22 cellular contexts compared by ENCODE assay signal in genomic region chr7:96418600-96418999, GRCh38.
"Had no signal": no experiment of that assay in that cellular context is flagged by ENCODE, and none has a peak within 500 bp of the region (broad histone marks: within the 10 kb centered on the region; RNA-seq: fewer than 3 reads in every experiment).

No MANE protein-coding gene starts in this region.

- H3K9me3 ChIP-seq: breast epithelium, colonic mucosa had no signal

- DNase-seq: activated CD4-positive, alpha-beta T cell treated with anti-CD3 and anti-CD28 coated beads for 48 hours; activated CD4-positive, alpha-beta T cell treated with anti-CD3 and anti-CD28 coated beads, Interleukin-2, amount 50 U/mL, for 4 hours; activated CD4-positive, CD25-positive, alpha-beta regulatory T cell treated with anti-CD3 and anti-CD28 coated beads, Interleukin-2, amount 50 U/mL, for 72 hours; activated CD8-positive, alpha-beta memory T cell treated with anti-CD3 and anti-CD28 coated beads, Interleukin-2, amount 50 U/mL, for 48 hours; activated CD8-positive, alpha-beta T cell treated with anti-CD3 and anti-CD28 coated beads, Interleukin-2, amount 10 ng/mL, durations not matched to agents 7 days and 5 days; activated naive CD4-positive, alpha-beta T cell treated with anti-CD3 and anti-CD28 coated beads, Interleukin-2, amount 50 U/mL, for 16 hours; activated T-cell treated with anti-CD3 and anti-CD28 coated beads, Interleukin-2, amount 50 U/mL, for 1 hour; aorta; caudate nucleus; colonic mucosa; MV-4-11; NCI-H1092 treated with DMSO at 0.1 percent for 48 hours; NCI-H1417 treated with DMSO at 0.1 percent for 48 hours; NCI-H187; NCI-H2081; NCI-H2227 treated with DMSO at 0.1 percent for 48 hours; PC-9; SHP77 treated with DMSO at 0.1 percent for 48 hours; T-helper 17 cell; T-helper 9 cell had no signal

- H3K27me3 ChIP-seq: breast epithelium, colonic mucosa had no signal

- H3K27ac ChIP-seq: breast epithelium, colonic mucosa, PC-9 had no signal

- H2AFZ ChIP-seq: PC-9 had no signal

- H3K36me3 ChIP-seq: breast epithelium, colonic mucosa had no signal

- H3K4me2 ChIP-seq: PC-9 had no signal

- H3K4me1 ChIP-seq: breast epithelium, colonic mucosa had no signal

- H3K4me3 ChIP-seq: breast epithelium, colonic mucosa, PC-9 had no signal

- ATAC-seq: activated CD8-positive, alpha-beta T cell treated with anti-CD3 and anti-CD28 coated beads, Interleukin-2, amount 10 ng/mL, durations not matched to agents 7 days and 5 days; T-helper 17 cell; WTC11 had no signal
